ENCODE assay signal across 8 cellular contexts in genomic region chr12:7018350-7019042, GRCh38. TPM values are rescaled to one million over a fixed set of nuclear protein-coding genes. Genes with fewer than 3 reads are reported as not detected.
DNase-seq lines count a peak whose midpoint lies in the region; ATAC-seq and TF ChIP-seq lines count a peak whose summit lies in the region.

TSS of gene LPCAT3 (minus strand) at chr12:7018476. CDS start at chr12:7018424, 52 bp downstream.

- peaks cover 19% of the 10 kb centered on the region for H3K4me1 ChIP-seq in Caco-2
- peaks cover 9% of the 10 kb centered on the region for H3K4me1 ChIP-seq in effector memory CD4-positive, alpha-beta T cell (ENCODE audit: control insufficient read depth, insufficient read depth, low read length, poor library complexity, severe bottlenecking)

- ATAC-seq in GM21360 (IDR thresholded peaks at IDR 0.05; ENCODE audit: unreplicated experiment), result peak; percentile 85

- peaks cover 9% of the 10 kb centered on the region for H3K36me3 Mint-ChIP-seq in Caco-2 (ENCODE audit: insufficient read depth, unreplicated experiment)

- no peaks in the 10 kb centered on the region for H3K9me3 ChIP-seq in Caco-2
- no peaks in the 10 kb centered on the region for H3K9me3 ChIP-seq in effector memory CD4-positive, alpha-beta T cell (ENCODE audit: control insufficient read depth, low read length)

- H3K27me3 Mint-ChIP-seq in Caco-2 (ENCODE audit: insufficient read depth, unreplicated experiment), result no peaks in the 10 kb centered on the region

- H3K27me3 ChIP-seq in Caco-2 (replicated peaks; ENCODE audit: control insufficient read depth, insufficient read depth, low read length), result no peaks in the 10 kb centered on the region
- H3K27me3 ChIP-seq in effector memory CD4-positive, alpha-beta T cell (replicated peaks; ENCODE audit: control insufficient read depth, insufficient read depth, low read length, poor library complexity, severe bottlenecking), result no peaks in the 10 kb centered on the region

- no peaks in the 10 kb centered on the region for H3K9me3 Mint-ChIP-seq in Caco-2 (ENCODE audit: unreplicated experiment)

- H3K27ac Mint-ChIP-seq in Caco-2 (ENCODE audit: unreplicated experiment), result peak within 1 kb of the TSS; percentile 72

- POLR2A ChIA-PET in Caco-2 (lab: Charles Lee), result interaction anchor here (0.5 to 2.0 kb wide), 12 partner anchors 15 to 205 kb away, joined by 3 to 20 read pairs (median 6); partner anchors contain the start of genes C12orf57, EMG1, PHB2 and RNU7-1
- POLR2A ChIA-PET in activated CD8-positive, alpha-beta memory T cell treated with anti-CD3 and anti-CD28 coated beads for 36 hours (lab: Charles Lee), result interaction anchor here (0.7 to 1.4 kb wide), 5 partner anchors 57 to 128 kb away, joined by 3 to 9 read pairs (median 5); partner anchors contain the start of genes C12orf57 and RNU7-1

- DNase-seq in Caco-2 (peak; percentile 99 to 100), HT1080 (ENCODE audit: low read depth) (peak; percentile 97), NOMO-1 (lab: John Stamatoyannopoulos, UW; ENCODE audit: unreplicated experiment in 2 of 2) (peak; percentile 93 to 97), medulla oblongata (ENCODE audit: extremely low spot score) (peak; percentile 97)
- peak; percentile 95 to 97 (median 96) for DNase-seq in effector memory CD4-positive, alpha-beta T cell
- peak; percentile 92 for DNase-seq in stimulated activated CD8-positive, alpha-beta memory T cell treated with anti-CD3 and anti-CD28 coated beads, Interleukin-12 subunit alpha, Interleukin-12 subunit beta, amount 100 ng/mL, for 1 hour (ENCODE audit: low read depth)

- peak within 1 kb of the TSS; percentile 78 for H3K27ac ChIP-seq in effector memory CD4-positive, alpha-beta T cell (ENCODE audit: insufficient read depth, low read length, poor library complexity, severe bottlenecking)

- intact Hi-C loops in Caco-2 (cut with micrococcal nuclease; ENCODE audit: unreplicated experiment), result loop anchor here (1.0 to 5.0 kb wide), 6 partner anchors 22 to 89 kb away; partner anchors contain the start of genes C1R, C1RL, EMG1 and PHB2

- CTCF ChIA-PET in Caco-2 (lab: Charles Lee), result interaction anchor here (0.6 to 1.8 kb wide), 19 partner anchors 11 to 252 kb away, joined by 3 to 23 read pairs (median 6); partner anchors contain the start of gene PTMS
- CTCF ChIA-PET in activated CD8-positive, alpha-beta memory T cell treated with anti-CD3 and anti-CD28 coated beads for 36 hours (lab: Charles Lee), result interaction anchor here (0.5 to 1.8 kb wide), 9 partner anchors 8 to 683 kb away, joined by 3 to 6 read pairs (median 3); partner anchors contain the start of genes C12orf57 and RNU7-1

- H3K4me3 Mint-ChIP-seq in Caco-2 (ENCODE audit: unreplicated experiment), result peak within 1 kb of the TSS; percentile 88

- peak; percentile 95 to 96 for TF ChIP-seq CTCF in Caco-2 (IDR thresholded peaks at IDR 0.05; ENCODE audit: insufficient read depth in 1 of 2, low read depth in 1 of 2, low read length in 1 of 2, severe bottlenecking in 1 of 2, unreplicated experiment in 1 of 2)

- 0 out of 2 replicates have a peak, but pooled peaks cover 1% of the 10 kb centered on the region for H3K36me3 ChIP-seq in Caco-2 (ENCODE audit: control insufficient read depth, insufficient read depth, low read length)
- no peaks in the 10 kb centered on the region for H3K36me3 ChIP-seq in effector memory CD4-positive, alpha-beta T cell (ENCODE audit: control insufficient read depth, insufficient read depth, low read length)

- H3K4me3 ChIP-seq in Caco-2 (ENCODE audit: low read depth, low read length), result peak within 1 kb of the TSS; percentile 65
- peak within 1 kb of the TSS; percentile 70 for H3K4me3 ChIP-seq in effector memory CD4-positive, alpha-beta T cell (ENCODE audit: insufficient read depth, low read depth, low read length, poor library complexity, severe bottlenecking)

- BruUV-seq in Caco-2 (replicated peaks; lab: Mats Ljungman, UMichigan), result no TSS peak

- H3K4me1 Mint-ChIP-seq in Caco-2 (ENCODE audit: low read depth, unreplicated experiment), result peaks cover 22% of the 10 kb centered on the region

RNA-seq across cellular contexts. Expression of gene LPCAT3, which starts in this region (rescaled TPM):
- total RNA-seq in Caco-2 (2022), result 142 and 155 TPM in 2 replicates
- 8.0 and 9.6 TPM in 2 replicates for total RNA-seq in HT1080 (2014; rRNA removed; shearing (Covaris generic))
- polyA plus RNA-seq in HT1080 (2015; cell fraction: cytosol; rRNA removed), result 12.7 and 14.5 TPM in 2 replicates
- polyA plus RNA-seq in HT1080 (2015; cell fraction: nucleus; rRNA removed), result 10.7 and 16.3 TPM in 2 replicates
- 10 to 100 TPM; 26.1 TPM for total RNA-seq in activated CD8-positive, alpha-beta memory T cell treated with anti-CD3 and anti-CD28 coated beads for 36 hours

Comparison
In these comparisons a context has a peak if more than half of its experiments do, and no peak if none do; other contexts are left out.
1. Peak in every context shown above with its lines: DNase-seq, ATAC-seq, H3K4me3 ChIP-seq and H3K27ac ChIP-seq.